Comparison of ENCODE assay signal across 9 cellular contexts in the genomic region with DNA sequence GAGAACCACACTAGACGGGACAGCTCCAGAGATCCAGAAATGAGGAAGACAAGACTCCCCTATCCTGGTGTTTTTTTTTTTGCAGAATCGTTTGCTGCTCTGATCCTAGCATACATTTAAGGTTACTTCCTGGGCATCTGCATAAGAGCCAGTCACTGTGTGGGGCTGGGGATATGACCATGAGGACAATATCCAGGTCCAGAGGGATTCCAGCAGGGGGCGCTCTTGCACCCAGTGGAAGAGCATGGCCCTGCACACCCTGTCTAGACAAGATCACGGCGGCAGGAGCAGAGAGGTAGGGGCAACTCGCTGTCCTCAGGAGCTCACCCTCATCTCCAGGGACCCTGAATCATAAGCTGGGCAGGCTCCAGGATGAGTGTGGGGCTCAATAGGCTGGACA. TPM values are rescaled to one million over a fixed set of nuclear protein-coding genes. Genes with fewer than 3 reads are reported as not detected.
DNase-seq lines count a peak whose midpoint lies in the region; ATAC-seq, FAIRE-seq and TF ChIP-seq lines count a peak whose summit lies in the region.
"Not testable (repeated sequence)": the region's sequence is repeated elsewhere in the genome, so short reads cannot be mapped to it uniquely, and the experiment has no call there.
"Had no signal": no experiment of that assay in that cellular context is flagged by ENCODE, and none has a peak within 500 bp of the region (broad histone marks: within the 10 kb centered on the region; RNA-seq: fewer than 3 reads in every experiment).

No MANE protein-coding gene starts in this region.

- H3K4me2 ChIP-seq in Loucy (ENCODE audit: low read depth, low read length, poor library complexity, severe bottlenecking); PC-3 (ENCODE audit: low read length); keratinocyte (ENCODE audit: control insufficient read depth, extremely low read depth, insufficient read depth, low read depth, low read length): not testable (repeated sequence)

- not testable (repeated sequence) for H2AFZ ChIP-seq in Loucy (ENCODE audit: low read length); PC-3 (ENCODE audit: low read length); keratinocyte (ENCODE audit: control insufficient read depth, low read length)

- dilution Hi-C loops in keratinocyte (cut with MboI; ENCODE audit: extremely low pct_ligation_motif_present, low sequenced_read_pairs): not testable (repeated sequence)

- H3K9me2 ChIP-seq in Loucy (replicated peaks; ENCODE audit: low read depth, low read length); PC-3 (replicated peaks; ENCODE audit: low read length): not testable (repeated sequence)

- not testable (repeated sequence) for H3F3A ChIP-seq in Loucy (ENCODE audit: low read depth); PC-3 (ENCODE audit: low read length, unreplicated experiment)

- H3K9me3 ChIP-seq in Loucy (ENCODE audit: insufficient read depth, low read depth, low read length); PC-3 (ENCODE audit: low read length); endodermal cell (ENCODE audit: control insufficient read depth, low read length); keratinocyte (ENCODE audit: control insufficient read depth, low read depth, low read length): not testable (repeated sequence)

- POLR2A ChIA-PET in PC-3 (lab: Charles Lee; ENCODE audit: unreplicated experiment): not testable (repeated sequence)

- peak; percentile 75 for FAIRE-seq in keratinocyte (lab: Jason Lieb, UNC)

- WGBS in endodermal cell (ENCODE audit: insufficient coverage in 1 of 2, insufficient read length in 1 of 2), 2 experiments: 75% methylated on average over 5 of the region's 6 CpGs; no CpG with 5 or more reads in 1 of the 2 experiments

- ATAC-seq in PC-3: not testable (repeated sequence)
- peak; percentile 56 for ATAC-seq in activated T-helper 17 cell treated with anti-CD3 and anti-CD28 coated beads, Interleukin-2, amount 50 U/mL, for 72 hours (replicated peaks)

- H4K20me1 ChIP-seq in Loucy (ENCODE audit: insufficient read depth, low read length, poor library complexity, severe bottlenecking); PC-3 (ENCODE audit: low read length); keratinocyte (ENCODE audit: control insufficient read depth, extremely low read depth, insufficient read depth, low read length): not testable (repeated sequence)

- not testable (repeated sequence) for BruUV-seq in PC-3 (replicated peaks; lab: Mats Ljungman, UMichigan)

- not testable (repeated sequence) for H3K27ac ChIP-seq in PC-3 (ENCODE audit: low read length); endodermal cell (ENCODE audit: low read depth, low read length); keratinocyte (ENCODE audit: control insufficient read depth, insufficient read depth, low read length)

- TF ChIP-seq CTCF in AG09319 (IDR thresholded peaks at IDR 0.05; ENCODE audit: low read depth, low read length) (peak; percentile 7), GM12873 (IDR thresholded peaks at IDR 0.05; ENCODE audit: insufficient read depth, low read depth, low read length, missing control alignments) (peak; percentile 57), Loucy (conservative IDR thresholded peaks at IDR 0.05; ENCODE audit: low read length) (peak; percentile 57), PC-3 (conservative IDR thresholded peaks at IDR 0.05; ENCODE audit: low read depth, low read length) (0 out of 2 replicates have a peak, but pooled peaks have one; percentile 21), endodermal cell (conservative IDR thresholded peaks at IDR 0.05) (peak; percentile 78), keratinocyte (optimal IDR thresholded peaks at IDR 0.05 in 1 of 3, IDR thresholded peaks at IDR 0.05 in 1 of 3, conservative IDR thresholded peaks at IDR 0.05 in 1 of 3; ENCODE audit: extremely low read depth in 1 of 3, insufficient read depth in 2 of 3, low read length in 3 of 3) (peak in 2 of 3 experiments; percentile 18 to 40), osteocyte (IDR thresholded peaks at IDR 0.05) (peak; percentile 26)

- not testable (repeated sequence) for H3K9me3 Mint-ChIP-seq in activated T-helper 17 cell treated with anti-CD3 and anti-CD28 coated beads, Interleukin-2, amount 50 U/mL, for 72 hours; osteocyte (ENCODE audit: unreplicated experiment)
- peaks cover 10% of the 10 kb centered on the region for H3K9me3 Mint-ChIP-seq in endodermal cell

- H3K79me2 ChIP-seq in Loucy (ENCODE audit: insufficient read depth, low read length); PC-3 (ENCODE audit: low read length); keratinocyte (ENCODE audit: control insufficient read depth, insufficient read depth, low read length): not testable (repeated sequence)

- H3K4me3 ChIP-seq in Loucy (ENCODE audit: low read length, poor library complexity, severe bottlenecking); PC-3 (ENCODE audit: low read length); endodermal cell (ENCODE audit: low read length); keratinocyte (ENCODE audit: control insufficient read depth in 2 of 3, extremely low read depth in 1 of 3, insufficient read depth in 2 of 3, low read depth in 1 of 3, low read length in 3 of 3): not testable (repeated sequence)

- H3K36me3 ChIP-seq in Loucy (ENCODE audit: insufficient read depth, low read length); PC-3 (ENCODE audit: low read depth, low read length); endodermal cell (ENCODE audit: control insufficient read depth, insufficient read depth, low read length); keratinocyte (ENCODE audit: control insufficient read depth in 2 of 2, extremely low read depth in 1 of 2, insufficient read depth in 2 of 2, low read length in 2 of 2): not testable (repeated sequence)

- H3K27ac Mint-ChIP-seq in activated T-helper 17 cell treated with anti-CD3 and anti-CD28 coated beads, Interleukin-2, amount 50 U/mL, for 72 hours; endodermal cell; osteocyte (ENCODE audit: unreplicated experiment): not testable (repeated sequence)

- not testable (repeated sequence) for H3K9me1 ChIP-seq in keratinocyte (ENCODE audit: control insufficient read depth, extremely low read depth, insufficient read depth, low read length)

- H3K36me3 Mint-ChIP-seq in activated T-helper 17 cell treated with anti-CD3 and anti-CD28 coated beads, Interleukin-2, amount 50 U/mL, for 72 hours (ENCODE audit: low read depth); endodermal cell (ENCODE audit: low read depth); osteocyte (ENCODE audit: unreplicated experiment): not testable (repeated sequence)

- not testable (repeated sequence) for H3K4me3 Mint-ChIP-seq in activated T-helper 17 cell treated with anti-CD3 and anti-CD28 coated beads, Interleukin-2, amount 50 U/mL, for 72 hours; endodermal cell; osteocyte (ENCODE audit: unreplicated experiment)

- not testable (repeated sequence) for DNase-seq in AG09319 (ENCODE audit: extremely low read depth, low read depth); PC-3; endodermal cell; keratinocyte (ENCODE audit: low read depth, low spot score); osteocyte (ENCODE audit: extremely low spot score, unreplicated experiment)

- intact Hi-C loops in PC-3 (cut with micrococcal nuclease): not testable (repeated sequence)

- H3K4me1 ChIP-seq in Loucy (ENCODE audit: insufficient read depth, low read length, poor library complexity, severe bottlenecking) (peaks cover 18% of the 10 kb centered on the region), PC-3 (ENCODE audit: insufficient read depth, low read length) (peaks cover 11% of the 10 kb centered on the region)
- H3K4me1 ChIP-seq in endodermal cell (ENCODE audit: control insufficient read depth, insufficient read depth, low read length); keratinocyte (ENCODE audit: control insufficient read depth, extremely low read depth, insufficient read depth, low read length): not testable (repeated sequence)

- H3K4me1 Mint-ChIP-seq in activated T-helper 17 cell treated with anti-CD3 and anti-CD28 coated beads, Interleukin-2, amount 50 U/mL, for 72 hours: peaks cover 43% of the 10 kb centered on the region
- peaks cover 30% of the 10 kb centered on the region for H3K4me1 Mint-ChIP-seq in endodermal cell
- H3K4me1 Mint-ChIP-seq in osteocyte (ENCODE audit: unreplicated experiment): not testable (repeated sequence)

- H3K27me3 Mint-ChIP-seq in activated T-helper 17 cell treated with anti-CD3 and anti-CD28 coated beads, Interleukin-2, amount 50 U/mL, for 72 hours; endodermal cell (ENCODE audit: insufficient read depth): not testable (repeated sequence)
- H3K27me3 Mint-ChIP-seq in osteocyte (ENCODE audit: unreplicated experiment): peaks cover 15% of the 10 kb centered on the region

- CTCF ChIA-PET in PC-3 (lab: Charles Lee): not testable (repeated sequence)

- not testable (repeated sequence) for H3K27me3 ChIP-seq in Loucy (ENCODE audit: insufficient read depth, low read length, poor library complexity, severe bottlenecking); PC-3 (ENCODE audit: low read length); endodermal cell (ENCODE audit: control insufficient read depth, insufficient read depth, low read length, poor library complexity, severe bottlenecking); keratinocyte (ENCODE audit: control insufficient read depth, extremely low read depth, insufficient read depth, low read length)

- not testable (repeated sequence) for H3K9ac ChIP-seq in Loucy (ENCODE audit: low read depth, low read length, poor library complexity, severe bottlenecking); PC-3 (ENCODE audit: low read length); endodermal cell (ENCODE audit: extremely low read depth, low read length, poor library complexity, severe bottlenecking); keratinocyte (ENCODE audit: control insufficient read depth, extremely low read depth, insufficient read depth, low read length)

RNA-seq across cellular contexts. Expression of a gene that starts 18.4 kb away (rescaled TPM):
- total RNA-seq in PC-3 (2014; rRNA removed) (not detected in 2 replicates), endodermal cell (under 1 TPM in 1 of 2 donors, not detected in 1; 0.20 TPM), osteocyte (not detected in 2 replicates)
- not detected for total RNA-seq in activated T-helper 17 cell treated with anti-CD3 and anti-CD28 coated beads, Interleukin-2, amount 50 U/mL, for 72 hours
- not detected for polyA plus RNA-seq in endodermal cell (2013, experiment 1 of 2)
- not detected for polyA plus RNA-seq in endodermal cell (2013, experiment 2 of 2)
- not detected in 3 replicates for polyA plus RNA-seq in keratinocyte
- polyA plus RNA-seq in keratinocyte (2011; ENCODE audit: low read depth): not detected
- not detected in 2 replicates for polyA plus RNA-seq in keratinocyte (2011; cell fraction: cytosol; rRNA removed)
- polyA plus RNA-seq in keratinocyte (2011; cell fraction: nucleus; rRNA removed): not detected in 2 replicates
- not detected in 2 replicates for polyA plus RNA-seq in keratinocyte (2012; ENCODE audit: low replicate concordance)
- polyA minus RNA-seq in keratinocyte: not detected in 3 replicates
- not detected for polyA minus RNA-seq in keratinocyte (2011; cell fraction: cytosol; rRNA and poly(A)+ RNA removed)
- polyA minus RNA-seq in keratinocyte (2011; cell fraction: nucleus; rRNA and poly(A)+ RNA removed): not detected in 2 replicates
- polyA plus RNA-seq: esophagus had no signal

Comparison
In these comparisons a context has a peak if more than half of its experiments do, and no peak if none do; other contexts are left out.
1. CTCF ChIP-seq: peak in every context shown above with its lines; median percentile 78 in endodermal cell; 57 in GM12873; 57 in Loucy; 29 in keratinocyte; 26 in osteocyte; 21 in PC-3; 7 in AG09319.